ENCODE assay signal across 15 cellular contexts in genomic region chr7:5390918-5391317, GRCh38. TPM values are rescaled to one million over a fixed set of nuclear protein-coding genes. Genes with fewer than 3 reads are reported as not detected.
DNase-seq lines count a peak whose midpoint lies in the region; ATAC-seq, FAIRE-seq and TF ChIP-seq lines count a peak whose summit lies in the region.
"Had no signal": no experiment of that assay in that cellular context is flagged by ENCODE, and none has a peak within 500 bp of the region (broad histone marks: within the 10 kb centered on the region; RNA-seq: fewer than 3 reads in every experiment).

No MANE protein-coding gene starts in this region.

- peak overlapping the region; percentile 85 for H3K27ac Mint-ChIP-seq in nephron progenitor cell
- H3K27ac Mint-ChIP-seq: CD4-positive, alpha-beta T cell had no signal

- DNase-seq in HepG2 (ENCODE audit: low spot score) (no peak), right lobe of liver (no peak), bronchial epithelial cell (ENCODE audit: low read depth) (no peak), nephron progenitor cell (no peak), uterus (no peak), MV-4-11 (lab: John Stamatoyannopoulos, UW) (no peak), foreskin melanocyte (no peak)
- DNase-seq: AML-193; CD4-positive, alpha-beta T cell; NCI-H1417 treated with DMSO at 0.1 percent for 48 hours; NCI-H2081; NCI-H524; SIG-M5 had no signal

- H3K4me2 ChIP-seq in HepG2 (ENCODE audit: low read depth, low read length): no peak overlapping the region

- peaks cover 49% of the 10 kb centered on the region for H3K36me3 Mint-ChIP-seq in nephron progenitor cell (ENCODE audit: low read depth)

- H3K9me3 Mint-ChIP-seq in nephron progenitor cell: no peaks in the 10 kb centered on the region
- H3K9me3 Mint-ChIP-seq: CD4-positive, alpha-beta T cell had no signal

- no peak for TF ChIP-seq CTCF in HepG2 (CRISPR knock-in tag; IDR thresholded peaks at IDR 0.05)
- no peak for TF ChIP-seq CTCF in right lobe of liver (IDR thresholded peaks at IDR 0.05)
- no peak for TF ChIP-seq CTCF in bronchial epithelial cell (IDR thresholded peaks at IDR 0.05; ENCODE audit: insufficient read depth, low read length, severe bottlenecking)
- TF ChIP-seq CTCF in nephron progenitor cell (IDR thresholded peaks at IDR 0.05): no peak
- TF ChIP-seq CTCF in uterus (IDR thresholded peaks at IDR 0.05): no peak

- BruUV-seq in HepG2 (replicated peaks; lab: Mats Ljungman, UMichigan): no TSS peak

- POLR2A ChIA-PET in HepG2 (lab: Yijun Ruan, JAX): no interaction called here

- no peaks in the 10 kb centered on the region for H3K9me3 ChIP-seq in HepG2 (ENCODE audit: low read length)
- H3K9me3 ChIP-seq in right lobe of liver: no peaks in the 10 kb centered on the region
- H3K9me3 ChIP-seq in uterus: no peaks in the 10 kb centered on the region

- CTCF ChIA-PET in HepG2 (lab: Yijun Ruan, JAX; ENCODE audit: low intra/inter-chr PET ratio, low total read pairs): no interaction called here

- no peak for TF ChIP-seq RAD21 in HepG2 (CRISPR knock-in tag; IDR thresholded peaks at IDR 0.05)

- intact Hi-C loops in HepG2 (cut with micrococcal nuclease; ENCODE audit: unreplicated experiment) (no loop called here), right lobe of liver (cut with DNase I) (no loop called here), uterus (cut with DNase I; ENCODE audit: low total_unique reads) (no loop called here)

- H3K4me3 Mint-ChIP-seq in nephron progenitor cell: no peak overlapping the region
- H3K4me3 Mint-ChIP-seq: CD4-positive, alpha-beta T cell had no signal

- no peak for ATAC-seq in HepG2
- ATAC-seq in right lobe of liver: no peak
- ATAC-seq in HG03045 (IDR thresholded peaks at IDR 0.05; ENCODE audit: unreplicated experiment): no peak

- TF ChIP-seq EP300 in HepG2 (IDR thresholded peaks at IDR 0.05; ENCODE audit: low read depth in 2 of 2, low read length in 2 of 2): no peak
- no peak for TF ChIP-seq EP300 in HepG2 (CRISPR knock-in tag; IDR thresholded peaks at IDR 0.05; ENCODE audit: borderline replicate concordance)

- TF ChIP-seq POLR2A in HepG2 (IDR thresholded peaks at IDR 0.05; ENCODE audit: insufficient read depth in 1 of 2, low read depth in 2 of 2, low read length in 2 of 2) (no peak), right lobe of liver (IDR thresholded peaks at IDR 0.05) (no peak), uterus (IDR thresholded peaks at IDR 0.05) (no peak)

- H3K4me3 ChIP-seq in HepG2 (replicated peaks in 1 of 3; ENCODE audit: insufficient read depth in 1 of 3, low read depth in 2 of 3, low read length in 3 of 3) (no peak overlapping the region), right lobe of liver (no peak overlapping the region), bronchial epithelial cell (ENCODE audit: low read depth, low read length) (no peak overlapping the region), uterus (no peak overlapping the region)

- in situ Hi-C loops in HepG2 (cut with HindIII; ENCODE audit: extremely low pct_ligation_motif_present, low pct_unique_long_range_greater_than_20kb): no loop called here

- WGBS in HepG2 (ENCODE audit: low lambda C conversion rate): 98% methylated on average over 6 of the region's 7 CpGs
- WGBS in right lobe of liver (ENCODE audit: insufficient coverage, low coverage, low lambda C conversion rate, missing lambda C conversion rate): 88% methylated on average over 4 of the region's 7 CpGs

- no peak overlapping the region for H3K27ac ChIP-seq in HepG2 (ENCODE audit: extremely low read length, insufficient read depth, low read length)
- no peak overlapping the region for H3K27ac ChIP-seq in right lobe of liver
- H3K27ac ChIP-seq in uterus: peak overlapping the region; percentile 3 to 57

- peaks cover 7% of the 10 kb centered on the region for H3K79me2 ChIP-seq in HepG2 (ENCODE audit: insufficient read depth, low read length)

- no peaks in the 10 kb centered on the region for H3K4me1 ChIP-seq in HepG2 (ENCODE audit: insufficient read depth, low read length)
- no peaks in the 10 kb centered on the region for H3K4me1 ChIP-seq in right lobe of liver
- H3K4me1 ChIP-seq in uterus: peaks cover 5 to 9% of the 10 kb centered on the region in 2 donors

- H3K27me3 ChIP-seq in HepG2 (ENCODE audit: control insufficient read depth in 1 of 2, insufficient read depth in 2 of 2, low read length in 2 of 2) (no peaks in the 10 kb centered on the region), right lobe of liver (no peaks in the 10 kb centered on the region), bronchial epithelial cell (ENCODE audit: control insufficient read depth, insufficient read depth, low read length) (no peaks in the 10 kb centered on the region), uterus (no peaks in the 10 kb centered on the region)

- H3K4me1 Mint-ChIP-seq in nephron progenitor cell: no peaks in the 10 kb centered on the region

- H3K27me3 Mint-ChIP-seq in nephron progenitor cell (ENCODE audit: low read depth, poor library complexity): no peaks in the 10 kb centered on the region
- H3K27me3 Mint-ChIP-seq: CD4-positive, alpha-beta T cell had no signal

- H3K36me3 ChIP-seq in HepG2 (replicated peaks in 1 of 2; ENCODE audit: control insufficient read depth in 1 of 2, insufficient read depth in 2 of 2, low read length in 2 of 2): peaks cover 27 to 59% of the 10 kb centered on the region in 2 experiments
- peaks cover 0 to 79% (median 35%) of the 10 kb centered on the region in 4 donors for H3K36me3 ChIP-seq in right lobe of liver
- peaks cover 45% of the 10 kb centered on the region for H3K36me3 ChIP-seq in bronchial epithelial cell (ENCODE audit: control insufficient read depth, insufficient read depth, low read length)
- H3K36me3 ChIP-seq in uterus: no peaks in the 10 kb centered on the region

- no peak for FAIRE-seq in HepG2 (lab: Jason Lieb, UNC)
- peak; percentile 28 for FAIRE-seq in bronchial epithelial cell (lab: Jason Lieb, UNC)
- FAIRE-seq: RCC 7860 had no signal

- H3K9ac ChIP-seq in HepG2 (ENCODE audit: insufficient read depth, low read depth, low read length): no peak overlapping the region

- no peak overlapping the region for H2AFZ ChIP-seq in HepG2 (ENCODE audit: low read length)

- peaks cover 34% of the 10 kb centered on the region; the same call in 1 of the 2 replicates for H4K20me1 ChIP-seq in HepG2 (ENCODE audit: insufficient read depth, low read length)

TF ChIP-seq in HepG2, 621 proteins besides CTCF, POLR2A, EP300 and RAD21:
- TF ChIP-seq DNMT1 (CRISPR knock-in tag; IDR thresholded peaks at IDR 0.05) (no peak), ZNF232 (CRISPR knock-in tag; IDR thresholded peaks at IDR 0.05; ENCODE audit: borderline replicate concordance) (no peak), ETV6 (CRISPR knock-in tag; conservative IDR thresholded peaks at IDR 0.05) (no peak), ZNF768 (CRISPR knock-in tag; IDR thresholded peaks at IDR 0.05) (peak; percentile 98), ZNF256 (CRISPR knock-in tag; conservative IDR thresholded peaks at IDR 0.05) (no peak)

RNA-seq across cellular contexts. Expression of gene TNRC18, which starts 32.7 kb away (rescaled TPM):
- total RNA-seq in HepG2 (2016; rRNA removed; fragmentation: Illumina TruSeq; extraction: Trizol) (12.8 and 17.4 TPM in 2 replicates), right lobe of liver (10 to 100 TPM; 27.0 to 36.9 (median 30.5) TPM), bronchial epithelial cell (29.0 and 53.0 TPM in 2 replicates), uterus (100 to 1,000 TPM in 1 of 4 donors, 10 to 100 TPM in 3; 28.2 to 179 (median 62.1) TPM)
- 4.9 and 7.1 TPM in 2 replicates for total RNA-seq in HepG2 (2016; cell fraction: cytosol; rRNA removed; fragmentation: Illumina TruSeq; extraction: Trizol; ENCODE audit: low read depth)
- 12.8 and 21.5 TPM in 2 replicates for total RNA-seq in HepG2 (2016; cell fraction: insoluble cytoplasmic fraction; rRNA removed; fragmentation: Illumina TruSeq; extraction: Trizol)
- total RNA-seq in HepG2 (2016; cell fraction: membrane; rRNA removed; fragmentation: Illumina TruSeq; extraction: Trizol): 4.9 and 5.6 TPM in 2 replicates
- 28.3 and 34.0 TPM in 2 replicates for total RNA-seq in HepG2 (2016; cell fraction: nucleus; rRNA removed; fragmentation: Illumina TruSeq; extraction: Trizol)
- polyA plus RNA-seq in HepG2 (2011; rRNA removed): 10.9 and 11.7 TPM in 2 replicates
- 8.6 and 11.8 TPM in 2 replicates for polyA plus RNA-seq in HepG2 (2011; cell fraction: cytosol; rRNA removed)
- polyA plus RNA-seq in HepG2 (2011; cell fraction: nucleus; rRNA removed): 65.7 and 102 TPM in 2 replicates
- 40.6 and 53.7 TPM in 2 replicates for polyA plus RNA-seq in HepG2 (2012)
- polyA plus RNA-seq in HepG2 (2016; cell fraction: cytosol; fragmentation: Illumina TruSeq; extraction: Trizol; ENCODE audit: low read depth): 0.71 and 1.3 TPM in 2 replicates
- polyA plus RNA-seq in HepG2 (2016; cell fraction: insoluble cytoplasmic fraction; fragmentation: Illumina TruSeq; extraction: Trizol; ENCODE audit: low read depth): 16.6 and 19.8 TPM in 2 replicates
- 0.82 and 1.2 TPM in 2 replicates for polyA plus RNA-seq in HepG2 (2016; cell fraction: membrane; fragmentation: Illumina TruSeq; extraction: Trizol; ENCODE audit: low read depth)
- 58.8 and 59.2 TPM in 2 replicates for polyA plus RNA-seq in HepG2 (2016; cell fraction: nucleus; fragmentation: Illumina TruSeq; extraction: Trizol; ENCODE audit: insufficient read depth, low read depth)
- polyA minus RNA-seq in HepG2 (2011; rRNA and poly(A)+ RNA removed; ENCODE audit: low replicate concordance): 11.2 and 51.4 TPM in 2 replicates
- polyA minus RNA-seq in HepG2 (2011; cell fraction: cytosol; rRNA and poly(A)+ RNA removed): 44.7 and 49.3 TPM in 2 replicates
- 49.2 and 54.8 TPM in 2 replicates for polyA minus RNA-seq in HepG2 (2011; cell fraction: nucleus; rRNA and poly(A)+ RNA removed)

Comparison
In these comparisons a context has a peak if more than half of its experiments do, and no peak if none do; other contexts are left out.
1. H3K27ac ChIP-seq: peak in uterus (2 of 2); none in HepG2 (single experiment) and right lobe of liver (0 of 3).